13 cellular contexts compared by ENCODE assay signal in the genomic region with DNA sequence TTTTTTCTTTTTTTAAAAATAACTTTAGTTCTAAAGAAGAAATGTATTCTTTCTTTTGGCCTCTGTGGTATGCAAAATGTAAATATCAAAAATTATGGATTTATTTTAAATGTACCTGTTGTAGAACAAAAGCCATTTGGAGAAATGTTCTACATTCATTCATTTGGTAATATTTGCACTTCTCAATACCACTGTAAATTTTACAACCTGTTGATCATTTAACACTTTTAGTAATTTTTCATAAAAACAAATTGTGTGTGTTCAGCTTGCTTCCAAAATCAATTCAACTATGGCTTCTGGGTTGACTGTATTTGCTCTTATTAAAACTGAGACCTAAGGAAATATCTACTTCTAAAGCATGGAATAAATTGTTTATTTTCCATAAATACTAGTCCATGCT. TPM values are rescaled to one million over a fixed set of nuclear protein-coding genes. Genes with fewer than 3 reads are reported as not detected.
DNase-seq lines count a peak whose midpoint lies in the region; ATAC-seq, FAIRE-seq and TF ChIP-seq lines count a peak whose summit lies in the region.
"Had no signal": no experiment of that assay in that cellular context is flagged by ENCODE, and none has a peak within 500 bp of the region (broad histone marks: within the 10 kb centered on the region; RNA-seq: fewer than 3 reads in every experiment).

No MANE protein-coding gene starts in this region.

- H2AFZ ChIP-seq in KMS-11 (ENCODE audit: low read depth) (no peak overlapping the region), astrocyte (ENCODE audit: low read depth, low read length) (no peak overlapping the region)

- peaks cover 6% of the 10 kb centered on the region for H3K36me3 Mint-ChIP-seq in astrocyte (ENCODE audit: low read depth, unreplicated experiment)
- peaks cover 2% of the 10 kb centered on the region for H3K36me3 Mint-ChIP-seq in neural crest cell (ENCODE audit: low read depth)

- H3K27ac Mint-ChIP-seq in astrocyte (ENCODE audit: unreplicated experiment) (peak overlapping the region; percentile 67), neural crest cell (ENCODE audit: unreplicated experiment) (peak overlapping the region; percentile 98)
- H3K27ac Mint-ChIP-seq: natural killer cell treated with Interleukin-12 subunit alpha and Interleukin-12 subunit beta and Interleukin-15 and Interleukin-18, amount 100 ng/mL, for 72 hours; stimulated activated naive CD8-positive, alpha-beta T cell treated with anti-CD3 and anti-CD28 coated beads, Interleukin-15, amount 100 ng/mL, for 72 hours had no signal

- no peaks in the 10 kb centered on the region for H3K36me3 ChIP-seq in KMS-11 (ENCODE audit: insufficient read depth)
- H3K36me3 ChIP-seq in astrocyte (ENCODE audit: insufficient read depth, low read length) = no peaks in the 10 kb centered on the region

- FAIRE-seq in astrocyte (lab: Jason Lieb, UNC) = no peak
- FAIRE-seq: HTR-8/SVneo had no signal

- peak overlapping the region; percentile 87 for H3K4me3 Mint-ChIP-seq in astrocyte (ENCODE audit: unreplicated experiment)
- peak overlapping the region; percentile 97 for H3K4me3 Mint-ChIP-seq in neural crest cell

- peak overlapping the region; percentile 98 for H3K4me3 ChIP-seq in GM12865 (ENCODE audit: low read depth, low read length)
- no peak overlapping the region for H3K4me3 ChIP-seq in KMS-11 (IDR thresholded peaks at IDR 0.05; ENCODE audit: insufficient read depth, low read depth, low read length)
- H3K4me3 ChIP-seq in astrocyte (ENCODE audit: insufficient read depth, low read depth, low read length) = no peak overlapping the region

- H3K27me3 ChIP-seq in KMS-11 (ENCODE audit: insufficient read depth, low read depth) = no peaks in the 10 kb centered on the region
- peaks cover 26% of the 10 kb centered on the region for H3K27me3 ChIP-seq in astrocyte (ENCODE audit: insufficient read depth, low read length)

- H3K27me3 Mint-ChIP-seq in astrocyte (ENCODE audit: low read depth, unreplicated experiment) = no peaks in the 10 kb centered on the region
- H3K27me3 Mint-ChIP-seq in neural crest cell (ENCODE audit: low read depth) = peaks cover 11% of the 10 kb centered on the region

- TF ChIP-seq CTCF in GM12865 (IDR thresholded peaks at IDR 0.05; ENCODE audit: insufficient read depth, low read depth, low read length, missing control alignments) = no peak
- no peak for TF ChIP-seq CTCF in KMS-11 (conservative IDR thresholded peaks at IDR 0.05; ENCODE audit: low read depth, low read length)
- no peak for TF ChIP-seq CTCF in astrocyte (IDR thresholded peaks at IDR 0.05; ENCODE audit: insufficient read depth, low read depth, low read length)
- no peak for TF ChIP-seq CTCF in neural crest cell (conservative IDR thresholded peaks at IDR 0.05)

- ATAC-seq in HG03469 (IDR thresholded peaks at IDR 0.05; ENCODE audit: unreplicated experiment) (no peak), HG03354 (IDR thresholded peaks at IDR 0.05; ENCODE audit: poor library complexity, severe bottlenecking, unreplicated experiment) (no peak)
- ATAC-seq: natural killer cell treated with Interleukin-12 subunit alpha and Interleukin-12 subunit beta and Interleukin-15 and Interleukin-18, amount 100 ng/mL, for 72 hours; stimulated activated naive CD8-positive, alpha-beta T cell treated with anti-CD3 and anti-CD28 coated beads, Interleukin-15, amount 100 ng/mL, for 72 hours had no signal

- H3K9me3 ChIP-seq in astrocyte (ENCODE audit: insufficient read depth, low read depth, low read length) = no peaks in the 10 kb centered on the region

- no peak for DNase-seq in GM12865 (ENCODE audit: low read depth)
- no peak for DNase-seq in astrocyte (ENCODE audit: low read depth)
- DNase-seq in neural crest cell (ENCODE audit: low read depth, low spot score) = no peak
- DNase-seq in HuH-7.5 (ENCODE audit: low spot score) = no peak
- DNase-seq: HFFc6; NCI-H1436 treated with DMSO at 0.1 percent for 48 hours; stimulated activated naive CD8-positive, alpha-beta T cell treated with anti-CD3 and anti-CD28 coated beads, Interleukin-15, amount 100 ng/mL, for 72 hours had no signal

- H3K9me3 Mint-ChIP-seq in astrocyte (ENCODE audit: unreplicated experiment) (no peaks in the 10 kb centered on the region), neural crest cell (no peaks in the 10 kb centered on the region)
- H3K9me3 Mint-ChIP-seq: HFFc6; natural killer cell treated with Interleukin-12 subunit alpha and Interleukin-12 subunit beta and Interleukin-15 and Interleukin-18, amount 100 ng/mL, for 72 hours; stimulated activated naive CD8-positive, alpha-beta T cell treated with anti-CD3 and anti-CD28 coated beads, Interleukin-15, amount 100 ng/mL, for 72 hours had no signal

- H3K4me1 ChIP-seq in KMS-11 (ENCODE audit: low read depth, poor library complexity, severe bottlenecking) (peaks cover 8% of the 10 kb centered on the region), astrocyte (ENCODE audit: insufficient read depth, low read length) (peaks cover 15% of the 10 kb centered on the region)

- H3K27ac ChIP-seq in KMS-11 (peak overlapping the region; percentile 95), astrocyte (ENCODE audit: low read depth, low read length) (no peak overlapping the region)

- peak overlapping the region; percentile 94 for H3K9ac ChIP-seq in KMS-11
- H3K9ac ChIP-seq in astrocyte (ENCODE audit: low read length) = peak overlapping the region; percentile 1

- peaks cover 18% of the 10 kb centered on the region for H3K4me1 Mint-ChIP-seq in astrocyte (ENCODE audit: low read depth, unreplicated experiment)
- H3K4me1 Mint-ChIP-seq in neural crest cell = peaks cover 48% of the 10 kb centered on the region

- H3K79me2 ChIP-seq in KMS-11 (ENCODE audit: insufficient read depth, low read depth) = peaks cover 86% of the 10 kb centered on the region
- peaks cover 41% of the 10 kb centered on the region for H3K79me2 ChIP-seq in astrocyte (ENCODE audit: insufficient read depth, low read length)

- peak overlapping the region; percentile 99 for H3K4me2 ChIP-seq in KMS-11
- H3K4me2 ChIP-seq in astrocyte (ENCODE audit: low read length) = peak overlapping the region; percentile 97

- H4K20me1 ChIP-seq in KMS-11 (ENCODE audit: insufficient read depth) (peaks cover 6% of the 10 kb centered on the region; the same call in 1 of the 2 replicates), astrocyte (ENCODE audit: insufficient read depth, low read length) (peaks cover 9% of the 10 kb centered on the region)

RNA-seq across cellular contexts. Expression of gene IGF2BP3, which starts 2.3 kb away (rescaled TPM):
- 69.9 and 79.5 TPM in 2 replicates for total RNA-seq in astrocyte
- total RNA-seq in neural crest cell = 117 and 118 TPM in 2 replicates

RNA-seq across cellular contexts. Expression of gene TRA2A, which starts 59.2 kb away (rescaled TPM):
- total RNA-seq in astrocyte (72.4 and 86.0 TPM in 2 replicates), neural crest cell (120 and 132 TPM in 2 replicates)
- total RNA-seq: SK-MEL-5 had no signal
